16 cellular contexts compared by ENCODE assay signal in the genomic region with DNA sequence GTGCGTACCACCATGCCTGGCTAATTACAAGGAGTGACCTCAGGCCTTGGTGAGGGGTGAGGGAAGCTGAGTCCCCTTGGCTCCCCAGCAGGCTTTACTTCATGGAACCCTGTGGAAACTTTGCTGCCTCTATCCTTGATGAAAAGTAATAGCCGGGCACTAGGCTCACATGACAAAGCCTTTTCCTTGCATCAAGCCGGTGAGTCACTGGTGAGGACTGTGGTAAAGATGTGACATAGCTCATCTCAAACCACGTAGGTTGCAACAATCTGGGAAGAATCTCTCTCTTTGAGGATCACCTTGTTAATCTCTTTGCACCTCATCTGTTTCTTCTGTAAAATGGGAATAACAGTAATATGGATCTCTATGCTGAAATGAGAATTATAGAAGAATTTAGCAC.
DNase-seq lines count a peak whose midpoint lies in the region; ATAC-seq and TF ChIP-seq lines count a peak whose summit lies in the region.
"Had no signal": no experiment of that assay in that cellular context is flagged by ENCODE, and none has a peak within 500 bp of the region (broad histone marks: within the 10 kb centered on the region; RNA-seq: fewer than 3 reads in every experiment).

No MANE protein-coding gene starts in this region.

- intact Hi-C loops in Calu3 (cut with micrococcal nuclease; ENCODE audit: unreplicated experiment), result no loop called here
- intact Hi-C loops in activated CD4-positive, alpha-beta T cell treated with anti-CD3 and anti-CD28 coated beads for 36 hours (cut with DNase I, micrococcal nuclease), result no loop called here

- H3K4me1 ChIP-seq in mesendoderm (ENCODE audit: control insufficient read depth, low read depth, low read length), result peaks cover 16% of the 10 kb centered on the region
- H3K4me1 ChIP-seq: gastroesophageal sphincter had no signal

- CTCF ChIA-PET in Calu3 (lab: Charles Lee), result interaction anchor here (0.7 kb wide), 1 partner anchor 263 kb away, joined by 4 read pairs; no protein-coding TSS in a partner anchor
- CTCF ChIA-PET in activated CD4-positive, alpha-beta T cell treated with anti-CD3 and anti-CD28 coated beads for 36 hours (lab: Charles Lee), result no interaction called here

- peaks cover 78% of the 10 kb centered on the region for H3K27me3 Mint-ChIP-seq in Calu3 (ENCODE audit: unreplicated experiment)
- H3K27me3 Mint-ChIP-seq in activated CD4-positive, alpha-beta T cell treated with anti-CD3 and anti-CD28 coated beads for 36 hours, result peaks cover 2% of the 10 kb centered on the region

- H3K9ac ChIP-seq in mesendoderm (ENCODE audit: low read length), result no peak overlapping the region

- no peak for ATAC-seq in activated CD4-positive, alpha-beta T cell treated with anti-CD3 and anti-CD28 coated beads for 36 hours
- no peak for ATAC-seq in HG03354 (IDR thresholded peaks at IDR 0.05; ENCODE audit: poor library complexity, severe bottlenecking, unreplicated experiment)
- ATAC-seq: gastroesophageal sphincter had no signal

- H2BK5ac ChIP-seq in mesendoderm (ENCODE audit: low read length), result no peak overlapping the region

- peak; percentile 17 for DNase-seq in Calu3
- peak; percentile 65 for DNase-seq in M059J (ENCODE audit: low read depth)
- peak; percentile 33 for DNase-seq in brain microvascular endothelial cell
- DNase-seq in mesendoderm, result peak; percentile 84
- DNase-seq in activated CD4-positive, alpha-beta T cell treated with anti-CD3 and anti-CD28 coated beads for 36 hours, result no peak
- DNase-seq in NCI-H526 (lab: John Stamatoyannopoulos, UW), result no peak
- no peak for DNase-seq in caudate nucleus (lab: John Stamatoyannopoulos, UW)
- DNase-seq: activated naive CD4-positive, alpha-beta T cell; C1 segment of cervical spinal cord; effector CD8-positive, alpha-beta T cell; immature natural killer cell; NCI-H1092; stomach had no signal

- no TSS peak for BruUV-seq in Calu3 (replicated peaks; lab: Mats Ljungman, UMichigan)

- H3K4ac ChIP-seq in mesendoderm (ENCODE audit: low read depth, low read length), result no peak overlapping the region

- H2BK15ac ChIP-seq in mesendoderm (replicated peaks; ENCODE audit: low read depth), result no peak overlapping the region

- H2AK5ac ChIP-seq in mesendoderm (ENCODE audit: low read length), result no peak overlapping the region

- no peak overlapping the region for H3K27ac ChIP-seq in brain microvascular endothelial cell
- no peak overlapping the region for H3K27ac ChIP-seq in mesendoderm (ENCODE audit: low read depth, low read length)
- no peak overlapping the region for H3K27ac ChIP-seq in caudate nucleus (ENCODE audit: low read depth, low read length)
- H3K27ac ChIP-seq: gastroesophageal sphincter, stomach had no signal

- H3K9me3 Mint-ChIP-seq in Calu3 (ENCODE audit: low read depth, unreplicated experiment), result no peaks in the 10 kb centered on the region
- no peaks in the 10 kb centered on the region for H3K9me3 Mint-ChIP-seq in activated CD4-positive, alpha-beta T cell treated with anti-CD3 and anti-CD28 coated beads for 36 hours (ENCODE audit: low read depth)
- H3K9me3 Mint-ChIP-seq: brain had no signal

- H3K56ac ChIP-seq in mesendoderm (ENCODE audit: low read length), result no peak overlapping the region

- H3K4me1 Mint-ChIP-seq in Calu3 (ENCODE audit: low read depth, unreplicated experiment), result peaks cover 9% of the 10 kb centered on the region
- H3K4me1 Mint-ChIP-seq in activated CD4-positive, alpha-beta T cell treated with anti-CD3 and anti-CD28 coated beads for 36 hours, result no peaks in the 10 kb centered on the region
- H3K4me1 Mint-ChIP-seq: immature natural killer cell had no signal

- TF ChIP-seq CTCF in Calu3 (IDR thresholded peaks at IDR 0.05; ENCODE audit: unreplicated experiment) (no peak), brain microvascular endothelial cell (IDR thresholded peaks at IDR 0.05; ENCODE audit: low read depth, low read length, missing control alignments) (no peak)

- H3K23ac ChIP-seq in mesendoderm (ENCODE audit: low read length), result no peak overlapping the region

- H3K4me3 ChIP-seq in brain microvascular endothelial cell (ENCODE audit: low read depth, low read length) (no peak overlapping the region), mesendoderm (ENCODE audit: low read length) (no peak overlapping the region)
- H3K4me3 ChIP-seq: gastroesophageal sphincter, stomach had no signal

- no peak overlapping the region for H3K4me3 Mint-ChIP-seq in Calu3 (ENCODE audit: low read depth, unreplicated experiment)
- H3K4me3 Mint-ChIP-seq in activated CD4-positive, alpha-beta T cell treated with anti-CD3 and anti-CD28 coated beads for 36 hours, result no peak overlapping the region
- H3K4me3 Mint-ChIP-seq: brain, immature natural killer cell had no signal

- no peak overlapping the region for H4K5ac ChIP-seq in mesendoderm (ENCODE audit: low read length)

- no peak overlapping the region for H4K8ac ChIP-seq in mesendoderm (ENCODE audit: low read depth, low read length)

- WGBS in mesendoderm (ENCODE audit: extremely low coverage, insufficient coverage, low lambda C conversion rate), result no CpG with 5 or more reads among the region's 4 CpGs

- in situ Hi-C loops in brain microvascular endothelial cell (cut with HindIII; ENCODE audit: low pct_ligation_motif_present, low sequenced_read_pairs), result no loop called here

- H3K79me2 ChIP-seq in mesendoderm (ENCODE audit: control insufficient read depth, insufficient read depth, low read length), result no peaks in the 10 kb centered on the region

- H3K36me3 Mint-ChIP-seq in Calu3 (ENCODE audit: insufficient read depth, unreplicated experiment), result no peaks in the 10 kb centered on the region
- no peaks in the 10 kb centered on the region for H3K36me3 Mint-ChIP-seq in activated CD4-positive, alpha-beta T cell treated with anti-CD3 and anti-CD28 coated beads for 36 hours (ENCODE audit: low read depth)
- H3K36me3 Mint-ChIP-seq: brain, immature natural killer cell had no signal

- H3K36me3 ChIP-seq in brain microvascular endothelial cell (replicated peaks) (no peaks in the 10 kb centered on the region), mesendoderm (ENCODE audit: control insufficient read depth, insufficient read depth, low read length) (no peaks in the 10 kb centered on the region)
- H3K36me3 ChIP-seq: gastroesophageal sphincter, stomach had no signal

- H3K27me3 ChIP-seq in brain microvascular endothelial cell (replicated peaks) (no peaks in the 10 kb centered on the region), mesendoderm (ENCODE audit: insufficient read depth, low read length, poor library complexity) (no peaks in the 10 kb centered on the region)

- POLR2A ChIA-PET in activated CD4-positive, alpha-beta T cell treated with anti-CD3 and anti-CD28 coated beads for 36 hours (lab: Charles Lee), result no interaction called here

- no peak overlapping the region for H3K4me2 ChIP-seq in mesendoderm (ENCODE audit: low read length)

- no peak overlapping the region for H3K18ac ChIP-seq in mesendoderm (ENCODE audit: low read length)

- H2BK120ac ChIP-seq in mesendoderm (ENCODE audit: low read depth, low read length), result no peak overlapping the region

- H3K79me1 ChIP-seq in mesendoderm (ENCODE audit: low read length), result no peaks in the 10 kb centered on the region

- H3K27ac Mint-ChIP-seq in Calu3 (ENCODE audit: unreplicated experiment), result no peak overlapping the region
- H3K27ac Mint-ChIP-seq in activated CD4-positive, alpha-beta T cell treated with anti-CD3 and anti-CD28 coated beads for 36 hours, result no peak overlapping the region
- H3K27ac Mint-ChIP-seq: immature natural killer cell had no signal

Comparison
In these comparisons a context has a peak if more than half of its experiments do, and no peak if none do; other contexts are left out.
1. DNase-seq: peak in Calu3 (single experiment), M059J (single experiment), brain microvascular endothelial cell (single experiment) and mesendoderm (single experiment); none in activated CD4-positive, alpha-beta T cell treated with anti-CD3 and anti-CD28 coated beads for 36 hours (single experiment), NCI-H526 (0 of 2) and caudate nucleus (0 of 61).